In the genomic region with DNA sequence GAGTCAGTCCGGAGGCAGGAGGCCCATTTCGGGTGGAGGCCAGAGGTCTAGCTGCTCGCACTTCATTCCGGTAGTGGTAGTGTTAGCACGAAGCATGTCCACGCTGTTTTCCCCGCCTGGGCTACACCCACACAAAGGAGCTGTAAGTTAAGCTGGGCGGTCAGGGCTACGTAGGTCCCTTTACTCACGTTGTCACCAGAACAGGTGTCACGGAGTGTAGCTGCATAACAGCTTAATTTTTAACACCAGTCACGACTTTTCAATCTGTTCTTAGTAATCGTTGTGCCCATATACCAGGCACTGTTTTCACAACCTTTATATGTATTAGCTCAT, we compare ENCODE assay signal across 20 cellular contexts. TPM values are rescaled to one million over a fixed set of nuclear protein-coding genes. Genes with fewer than 3 reads are reported as not detected.
DNase-seq lines count a peak whose midpoint lies in the region; ATAC-seq, FAIRE-seq and TF ChIP-seq lines count a peak whose summit lies in the region.
"Had no signal": no experiment of that assay in that cellular context is flagged by ENCODE, and none has a peak within 500 bp of the region (broad histone marks: within the 10 kb centered on the region; RNA-seq: fewer than 3 reads in every experiment).

No MANE protein-coding gene starts in this region.

- H2AK5ac ChIP-seq in H9 (ENCODE audit: insufficient read length, low read length) = no peak overlapping the region

- H3K9me3 Mint-ChIP-seq in H9 = peaks cover 3 to 14% of the 10 kb centered on the region in 2 experiments; a peak in 3 of 5 replicates
- H3K9me3 Mint-ChIP-seq: T-helper 2 cell treated with Interferon-gamma antibody and Interleukin-4, amounts not matched to agents 5 μg/mL and 100 μg/mL, for 36 hours had no signal

- no peaks in the 10 kb centered on the region for H3K9me1 ChIP-seq in endothelial cell of umbilical vein (replicated peaks; ENCODE audit: control insufficient read depth, extremely low read depth, insufficient read depth, low read length)

- H3K79me2 ChIP-seq in H9 (ENCODE audit: insufficient read depth, low read length) (no peaks in the 10 kb centered on the region), endothelial cell of umbilical vein (ENCODE audit: control insufficient read depth, insufficient read depth, low read length) (no peaks in the 10 kb centered on the region)

- H3K79me1 ChIP-seq in H9 (ENCODE audit: insufficient read depth, low read depth, low read length, poor library complexity, severe bottlenecking) = no peaks in the 10 kb centered on the region

- H3K36me3 ChIP-seq in endothelial cell of umbilical vein (ENCODE audit: control insufficient read depth in 2 of 2, extremely low read depth in 1 of 2, insufficient read depth in 2 of 2, low read length in 2 of 2) (no peaks in the 10 kb centered on the region), muscle layer of duodenum (ENCODE audit: control insufficient read depth in 1 of 2, insufficient read depth in 2 of 2, low read length in 2 of 2) (no peaks in the 10 kb centered on the region), transverse colon (no peaks in the 10 kb centered on the region)

- H3K4ac ChIP-seq in H9 (ENCODE audit: low read depth, low read length) = no peak overlapping the region

- H3K9me3 ChIP-seq in H9 (ENCODE audit: control insufficient read depth, low read depth, low read length) = no peaks in the 10 kb centered on the region
- no peaks in the 10 kb centered on the region for H3K9me3 ChIP-seq in endothelial cell of umbilical vein (replicated peaks; ENCODE audit: control insufficient read depth, insufficient read depth, low read length)
- H3K9me3 ChIP-seq in muscle layer of duodenum (ENCODE audit: control insufficient read depth in 1 of 2, low read length in 2 of 2) = peaks cover 0 to 2% of the 10 kb centered on the region in 2 donors
- H3K9me3 ChIP-seq in transverse colon = no peaks in the 10 kb centered on the region

- no peak overlapping the region for H3K56ac ChIP-seq in H9 (ENCODE audit: insufficient read length, low read depth, low read length)

- TF ChIP-seq CTCF in H9 (conservative IDR thresholded peaks at IDR 0.05) (no peak), endothelial cell of umbilical vein (IDR thresholded peaks at IDR 0.05; ENCODE audit: extremely low read depth in 1 of 2, insufficient read depth in 1 of 2, low read depth in 1 of 2, low read length in 2 of 2) (no peak), transverse colon (IDR thresholded peaks at IDR 0.05) (no peak)

- H4K5ac ChIP-seq in H9 (ENCODE audit: insufficient read length, low read depth, low read length) = no peak overlapping the region

- H2AFZ ChIP-seq in H9 (ENCODE audit: low read length) = no peak overlapping the region
- H2AFZ ChIP-seq in endothelial cell of umbilical vein (ENCODE audit: low read depth, low read length) = no peak overlapping the region

- H3K27ac Mint-ChIP-seq in H9 = no peak overlapping the region; a peak in 1 of 7 replicates
- H3K27ac Mint-ChIP-seq: CD4-positive, alpha-beta T cell; T-helper 2 cell treated with Interferon-gamma antibody and Interleukin-4, amounts not matched to agents 5 μg/mL and 100 μg/mL, for 36 hours had no signal

- H3K23me2 ChIP-seq in H9 (ENCODE audit: insufficient read length, low read depth, low read length, poor library complexity, severe bottlenecking) = peaks cover 9% of the 10 kb centered on the region

- H2BK15ac ChIP-seq in H9 (ENCODE audit: low read depth, low read length) = no peak overlapping the region

- H3K4me1 ChIP-seq in H9 (ENCODE audit: insufficient read depth, low read length) = peaks cover 2% of the 10 kb centered on the region; the same call in 1 of the 2 replicates
- peaks cover 15% of the 10 kb centered on the region for H3K4me1 ChIP-seq in endothelial cell of umbilical vein (ENCODE audit: control insufficient read depth, extremely low read depth, insufficient read depth, low read length)
- H3K4me1 ChIP-seq in muscle layer of duodenum (ENCODE audit: control insufficient read depth in 1 of 2, insufficient read depth in 2 of 2, low read length in 2 of 2) = peaks cover 0 to 8% of the 10 kb centered on the region in 2 donors
- H3K4me1 ChIP-seq in transverse colon = peaks cover 0 to 11% (median 4%) of the 10 kb centered on the region in 4 donors

- H2BK20ac ChIP-seq in H9 (ENCODE audit: low read depth, low read length, poor library complexity, severe bottlenecking) = no peak overlapping the region

- FAIRE-seq in endothelial cell of umbilical vein (lab: Jason Lieb, UNC) = no peak
- FAIRE-seq: endometrium had no signal

- CTCF ChIA-PET in endothelial cell of umbilical vein (lab: Charles Lee) = interaction anchor here (0.7 to 1.4 kb wide), 6 partner anchors 9 to 369 kb away, joined by 3 to 4 read pairs (median 3); no protein-coding TSS in a partner anchor

- no peak overlapping the region for H2BK5ac ChIP-seq in H9 (ENCODE audit: insufficient read length, low read length)

- H3K36me3 Mint-ChIP-seq in H9 (ENCODE audit: insufficient read depth in 1 of 3, low read depth in 3 of 3) = no peaks in the 10 kb centered on the region; a peak in 2 of 7 replicates

- no peak overlapping the region for H2BK120ac ChIP-seq in H9 (ENCODE audit: low read depth, low read length, poor library complexity, severe bottlenecking)

- H4K20me1 ChIP-seq in H9 (ENCODE audit: control insufficient read depth, insufficient read depth, insufficient read length) (no peaks in the 10 kb centered on the region), endothelial cell of umbilical vein (replicated peaks; ENCODE audit: control insufficient read depth, extremely low read depth, insufficient read depth, low read length) (no peaks in the 10 kb centered on the region)

- peaks cover 73% of the 10 kb centered on the region for H3K27me3 ChIP-seq in H9 (ENCODE audit: insufficient read depth, low read length)
- H3K27me3 ChIP-seq in endothelial cell of umbilical vein (ENCODE audit: control insufficient read depth in 2 of 2, insufficient read depth in 2 of 2, low read length in 2 of 2) = peaks cover 66 to 67% of the 10 kb centered on the region in 2 experiments
- peaks cover 47% of the 10 kb centered on the region for H3K27me3 ChIP-seq in muscle layer of duodenum (ENCODE audit: low read depth, low read length)
- peaks cover 70% of the 10 kb centered on the region for H3K27me3 ChIP-seq in transverse colon

- H3K9ac ChIP-seq in H9 (ENCODE audit: extremely low read depth, insufficient read length, low read length) (no peak overlapping the region), endothelial cell of umbilical vein (replicated peaks; ENCODE audit: extremely low read depth, insufficient read depth, low read length) (no peak overlapping the region)

- no peak overlapping the region for H4K91ac ChIP-seq in H9 (ENCODE audit: insufficient read length, low read depth, low read length)

- no CpG with 5 or more reads among the region's 13 CpGs for WGBS in H9 (ENCODE audit: extremely low coverage, insufficient read length, low lambda C conversion rate)
- WGBS in transverse colon (ENCODE audit: low coverage in 1 of 2), 2 donors = 35 to 68% methylated on average over 4 to 13 of the region's 13 CpGs

- peak overlapping the region; percentile 49 to 76 for H3K4me3 Mint-ChIP-seq in H9
- H3K4me3 Mint-ChIP-seq: CD4-positive, alpha-beta T cell; T-helper 2 cell treated with Interferon-gamma antibody and Interleukin-4, amounts not matched to agents 5 μg/mL and 100 μg/mL, for 36 hours had no signal

- TF ChIP-seq POLR2A in endothelial cell of umbilical vein (IDR thresholded peaks at IDR 0.05; ENCODE audit: low read depth, low read length) = no peak
- TF ChIP-seq POLR2A in transverse colon (IDR thresholded peaks at IDR 0.05) = no peak

- H3K4me2 ChIP-seq in H9 (ENCODE audit: insufficient read depth, insufficient read length, low read length) = peak overlapping the region; percentile 49
- peak overlapping the region; percentile 78 for H3K4me2 ChIP-seq in endothelial cell of umbilical vein (ENCODE audit: insufficient read depth, low read length)

- in situ Hi-C loops in transverse colon (cut with MboI; ENCODE audit: low pct_ligation_motif_present in 1 of 4, low pct_unique_long_range_greater_than_20kb in 1 of 4, low sequenced_read_pairs in 3 of 4) = loop anchor here in 1 of 4 donors (25.0 kb wide), 2 partner anchors 542 to 842 kb away; partner anchors contain the start of gene DUSP10

- no peak overlapping the region for H3K27ac ChIP-seq in H9 (ENCODE audit: insufficient read length, low read depth, low read length)
- no peak overlapping the region for H3K27ac ChIP-seq in endothelial cell of umbilical vein (ENCODE audit: insufficient read depth, low read depth, low read length)
- H3K27ac ChIP-seq in muscle layer of duodenum (ENCODE audit: low read length) = no peak overlapping the region
- H3K27ac ChIP-seq in transverse colon = peak overlapping the region; percentile 52 to 72 (median 56)
- H3K27ac ChIP-seq: coronary artery had no signal

- dilution Hi-C loops in endothelial cell of umbilical vein (cut with MboI; ENCODE audit: extremely low pct_ligation_motif_present, low sequenced_read_pairs) = no loop called here

- no peak overlapping the region for H3K14ac ChIP-seq in H9 (ENCODE audit: insufficient read depth, low read length)

- no TSS peak for BruUV-seq in endothelial cell of umbilical vein (replicated peaks; lab: Mats Ljungman, UMichigan)

- no peak overlapping the region for H3K4me3 ChIP-seq in endothelial cell of umbilical vein (replicated peaks in 1 of 3; ENCODE audit: insufficient read depth in 1 of 3, low read depth in 1 of 3, low read length in 3 of 3)
- peak overlapping the region; percentile 46 to 62 for H3K4me3 ChIP-seq in muscle layer of duodenum (ENCODE audit: low read depth in 1 of 2, low read length in 2 of 2)
- peak overlapping the region in 2 of 4 donors; percentile 30 to 36 for H3K4me3 ChIP-seq in transverse colon

- POLR2A ChIA-PET in endothelial cell of umbilical vein (lab: Charles Lee) = no interaction called here

- no peak overlapping the region for H4K8ac ChIP-seq in H9 (replicated peaks; ENCODE audit: insufficient read length, low read depth, low read length)

- no peak overlapping the region for H2BK12ac ChIP-seq in H9 (ENCODE audit: insufficient read length, low read depth, low read length)

- no peak overlapping the region for H3K23ac ChIP-seq in H9 (ENCODE audit: insufficient read length, low read depth, low read length)

- DNase-seq in H9 (no peak), endothelial cell of umbilical vein (ENCODE audit: low read depth, low spot score) (no peak), transverse colon (no peak), NCI-H2107 treated with DMSO at 0.1 percent for 48 hours (lab: John Stamatoyannopoulos, UW; ENCODE audit: unreplicated experiment) (no peak)
- no peak for DNase-seq in stimulated activated CD4-positive, alpha-beta T cell treated with anti-CD3 and anti-CD28 coated beads, Interleukin-4, amount 100 ng/mL, for 24 hours
- DNase-seq: activated CD4-positive, alpha-beta T cell treated with anti-CD3 and anti-CD28 coated beads, Interleukin-2, amount 50 U/mL, for 4 hours; activated CD8-positive, alpha-beta memory T cell treated with anti-CD3 and anti-CD28 coated beads, Interleukin-2, amount 50 U/mL, for 4 hours; activated effector memory CD4-positive, alpha-beta T cell treated with Interleukin-2 at 50 U/mL for 16 hours; CD4-positive, alpha-beta T cell; DMS153; GF-D8; left colon; NCI-H1105; NCI-H2081; OCI-M1 had no signal

- H3K4me1 Mint-ChIP-seq in H9 = peaks cover 26 to 54% of the 10 kb centered on the region in 2 experiments

- no peak for TF ChIP-seq EP300 in transverse colon (IDR thresholded peaks at IDR 0.05; ENCODE audit: low read depth)

- peaks cover 100% of the 10 kb centered on the region for H3K27me3 Mint-ChIP-seq in H9 (ENCODE audit: low read depth)

- intact Hi-C loops in endothelial cell of umbilical vein (cut with micrococcal nuclease) = loop anchor here (5.0 kb wide), 2 partner anchors 307 to 847 kb away; partner anchors contain the start of gene DUSP10
- intact Hi-C loops in transverse colon (cut with DNase I; ENCODE audit: low total_unique reads) = no loop called here

- H3K18ac ChIP-seq in H9 (ENCODE audit: insufficient read length, low read depth, low read length) = no peak overlapping the region

- H3T11ph ChIP-seq in H9 (ENCODE audit: low read length) = no peak overlapping the region

- ATAC-seq in HG03520 (IDR thresholded peaks at IDR 0.05; ENCODE audit: unreplicated experiment) = no peak

RNA-seq across cellular contexts. Expression of gene HLX, which starts 15.6 kb away (rescaled TPM):
- total RNA-seq in H9 (2021) (0.37 and 0.88 TPM in 2 replicates), endothelial cell of umbilical vein (33.5 and 39.1 TPM in 2 replicates), transverse colon (10 to 100 TPM in 2 of 4 donors, 1 to 10 TPM in 2; 4.2 to 18.4 (median 9.3) TPM)
- 6.7 and 7.5 TPM in 2 replicates for polyA plus RNA-seq in endothelial cell of umbilical vein
- polyA plus RNA-seq in endothelial cell of umbilical vein (2011; cell fraction: cytosol; rRNA removed) = 4.9 and 5.7 TPM in 2 replicates
- polyA plus RNA-seq in endothelial cell of umbilical vein (2011; cell fraction: nucleus; rRNA removed) = 13.9 and 18.4 TPM in 2 replicates
- polyA plus RNA-seq in endothelial cell of umbilical vein (2012) = 8.3 and 9.2 TPM in 2 replicates
- polyA minus RNA-seq in endothelial cell of umbilical vein = 4.2 and 5.4 TPM in 2 replicates
- 3.1 TPM for polyA minus RNA-seq in endothelial cell of umbilical vein (2011; cell fraction: cytosol; rRNA and poly(A)+ RNA removed)
- 7.5 and 10.3 TPM in 2 replicates for polyA minus RNA-seq in endothelial cell of umbilical vein (2011; cell fraction: nucleus; rRNA and poly(A)+ RNA removed)

Comparison
In these comparisons a context has a peak if more than half of its experiments do, and no peak if none do; other contexts are left out.
1. H3K27ac ChIP-seq: peak in transverse colon (4 of 4); none in H9 (single experiment), endothelial cell of umbilical vein (single experiment) and muscle layer of duodenum (single experiment).
2. H3K4me3 ChIP-seq: peak in muscle layer of duodenum (2 of 2); none in endothelial cell of umbilical vein (0 of 3).